ENCODE assay signal across 9 cellular contexts in genomic region chr22:37626144-37626543, GRCh38. TPM values are rescaled to one million over a fixed set of nuclear protein-coding genes. Genes with fewer than 3 reads are reported as not detected.
DNase-seq lines count a peak whose midpoint lies in the region; ATAC-seq lines count a peak whose summit lies in the region.
"Had no signal": no experiment of that assay in that cellular context is flagged by ENCODE, and none has a peak within 500 bp of the region (broad histone marks: within the 10 kb centered on the region; RNA-seq: fewer than 3 reads in every experiment).

No MANE protein-coding gene starts in this region.

- no peak overlapping the region for H3K4me3 Mint-ChIP-seq in activated naive CD4-positive, alpha-beta T cell treated with anti-CD3 and anti-CD28 coated beads, Interleukin-2, amount 10 ng/mL, durations not matched to agents 7 days and 5 days

- H3K27ac ChIP-seq in urinary bladder (ENCODE audit: low read depth): peak overlapping the region; percentile 68

- H3K4me3 ChIP-seq in urinary bladder (ENCODE audit: low read depth, low read length): no peak overlapping the region

- H3K9me3 Mint-ChIP-seq in activated naive CD4-positive, alpha-beta T cell treated with anti-CD3 and anti-CD28 coated beads, Interleukin-2, amount 10 ng/mL, durations not matched to agents 7 days and 5 days: no peaks in the 10 kb centered on the region

- H3K27me3 Mint-ChIP-seq in activated naive CD4-positive, alpha-beta T cell treated with anti-CD3 and anti-CD28 coated beads, Interleukin-2, amount 10 ng/mL, durations not matched to agents 7 days and 5 days: no peaks in the 10 kb centered on the region

- no peak for DNase-seq in activated naive CD4-positive, alpha-beta T cell treated with anti-CD3 and anti-CD28 coated beads, Interleukin-2, amount 10 ng/mL, durations not matched to agents 7 days and 5 days
- DNase-seq in activated naive CD4-positive, alpha-beta T cell treated with Interleukin-2 at 50 U/mL for 16 hours: no peak
- peak; percentile 91 for DNase-seq in left lobe of liver (ENCODE audit: low spot score)
- no peak for DNase-seq in EL

- H3K36me3 Mint-ChIP-seq in activated naive CD4-positive, alpha-beta T cell treated with anti-CD3 and anti-CD28 coated beads, Interleukin-2, amount 10 ng/mL, durations not matched to agents 7 days and 5 days: peaks cover 24% of the 10 kb centered on the region

- no peaks in the 10 kb centered on the region for H3K4me1 ChIP-seq in urinary bladder (ENCODE audit: insufficient read depth)

- H3K36me3 ChIP-seq in urinary bladder (ENCODE audit: insufficient read depth): no peaks in the 10 kb centered on the region

- H3K4me1 Mint-ChIP-seq in activated naive CD4-positive, alpha-beta T cell treated with anti-CD3 and anti-CD28 coated beads, Interleukin-2, amount 10 ng/mL, durations not matched to agents 7 days and 5 days: peaks cover 53% of the 10 kb centered on the region

- CTCF ChIA-PET in activated naive CD4-positive, alpha-beta T cell treated with anti-CD3 and anti-CD28 coated beads, Interleukin-2, amount 10 ng/mL, durations not matched to agents 7 days and 5 days (lab: Charles Lee): interaction anchor here (1.4 to 28.2 kb wide), 9 partner anchors 8 to 69 kb away, joined by 3 to 506 read pairs (median 5); partner anchors contain the start of genes LGALS1, NOL12 and PDXP

- WGBS in urinary bladder: 29% methylated on average over 11 of the region's 11 CpGs

- peak; percentile 84 for ATAC-seq in left lobe of liver
- no peak for ATAC-seq in GM19455 (IDR thresholded peaks at IDR 0.05; ENCODE audit: unreplicated experiment)
- ATAC-seq: activated CD4-positive, CD25-positive, alpha-beta regulatory T cell treated with anti-CD3 and anti-CD28 coated beads, Interleukin-2, amount 50 U/mL, for 24 hours had no signal

- H3K27ac Mint-ChIP-seq in activated naive CD4-positive, alpha-beta T cell treated with anti-CD3 and anti-CD28 coated beads, Interleukin-2, amount 10 ng/mL, durations not matched to agents 7 days and 5 days: peak overlapping the region; percentile 86

RNA-seq across cellular contexts. Expression of gene SH3BP1, which starts 13.3 kb away (rescaled TPM):
- total RNA-seq in left lobe of liver (3.0 TPM), urinary bladder (10.9 TPM)
- 11.3 TPM for polyA plus RNA-seq in urinary bladder

RNA-seq across cellular contexts. Expression of gene GGA1, which starts 17.5 kb away (rescaled TPM):
- total RNA-seq in left lobe of liver: 27.3 TPM
- 29.3 TPM for total RNA-seq in urinary bladder
- 45.4 TPM for polyA plus RNA-seq in urinary bladder

RNA-seq across cellular contexts. Expression of gene PDXP, which starts 32.4 kb away (rescaled TPM):
- total RNA-seq in left lobe of liver (40.9 TPM), urinary bladder (3.2 TPM)
- 15.1 TPM for polyA plus RNA-seq in urinary bladder

RNA-seq across cellular contexts. Expression of gene LGALS2, which starts 46.3 kb away (rescaled TPM):
- total RNA-seq in left lobe of liver: 0.65 TPM
- total RNA-seq in urinary bladder: not detected
- polyA plus RNA-seq in urinary bladder: 0.37 TPM
- total RNA-seq: glomerular endothelial cell, M059J had no signal

RNA-seq across cellular contexts. Expression of gene LGALS1, which starts 49.3 kb away (rescaled TPM):
- total RNA-seq in left lobe of liver (115 TPM), urinary bladder (1,499 TPM)
- 1,781 TPM for polyA plus RNA-seq in urinary bladder

Comparison
In these comparisons a context has a peak if more than half of its experiments do, and no peak if none do; other contexts are left out.
1. RNA of gene PDXP, which starts 32.4 kb away (total RNA-seq): 40.9 TPM in left lobe of liver (single experiment); 3.2 TPM in urinary bladder (single experiment); every median in the first group is over 10 times any median in the second.